Comparison of ENCODE assay signal across 10 cellular contexts in genomic region chr22:29480512-29481264, GRCh38. TPM values are rescaled to one million over a fixed set of nuclear protein-coding genes. Genes with fewer than 3 reads are reported as not detected.
DNase-seq lines count a peak whose midpoint lies in the region; ATAC-seq and TF ChIP-seq lines count a peak whose summit lies in the region.
"Had no signal": no experiment of that assay in that cellular context is flagged by ENCODE, and none has a peak within 500 bp of the region (broad histone marks: within the 10 kb centered on the region; RNA-seq: fewer than 3 reads in every experiment).

No MANE protein-coding gene starts in this region.

- H3K4me1 ChIP-seq in left ventricle myocardium inferior = peaks cover 19% of the 10 kb centered on the region
- H3K4me1 ChIP-seq in gastrocnemius medialis = peaks cover 0 to 7% of the 10 kb centered on the region in 2 donors

- peak overlapping the region; percentile 57 for H3K4me3 Mint-ChIP-seq in activated naive CD4-positive, alpha-beta T cell treated with anti-CD3 and anti-CD28 coated beads, Interleukin-2, amount 50 U/mL, for 24 hours

- no peak for ATAC-seq in gastrocnemius medialis
- ATAC-seq in HG03457 (IDR thresholded peaks at IDR 0.05; ENCODE audit: unreplicated experiment) = no peak

- H3K4me1 Mint-ChIP-seq in activated naive CD4-positive, alpha-beta T cell treated with anti-CD3 and anti-CD28 coated beads, Interleukin-2, amount 50 U/mL, for 24 hours = peaks cover 17% of the 10 kb centered on the region

- TF ChIP-seq POLR2A in gastrocnemius medialis (IDR thresholded peaks at IDR 0.05) = no peak

- H3K4me3 ChIP-seq in left ventricle myocardium inferior = peak overlapping the region; percentile 48
- peak overlapping the region in 3 of 4 donors; percentile 21 to 31 (median 21) for H3K4me3 ChIP-seq in gastrocnemius medialis
- H3K4me3 ChIP-seq: BLaER1 treated with 17β-estradiol and CSF1 and Interleukin-3, amounts not matched to agents 10 nM and 100 nM; SJSA1 had no signal

- DNase-seq in NCI-H82 (lab: John Stamatoyannopoulos, UW) = peak; percentile 88
- no peak for DNase-seq in NCI-H82 treated with DMSO at 0.1 percent for 48 hours (lab: John Stamatoyannopoulos, UW; ENCODE audit: unreplicated experiment)
- DNase-seq in left ventricle myocardium inferior = peak; percentile 16
- no peak for DNase-seq in gastrocnemius medialis
- no peak for DNase-seq in NCI-H510A treated with DMSO at 0.1 percent for 48 hours (lab: John Stamatoyannopoulos, UW)
- DNase-seq in GM10248 (ENCODE audit: extremely low spot score) = no peak

- in situ Hi-C loops in gastrocnemius medialis (cut with MboI; ENCODE audit: low sequenced_read_pairs in 4 of 4) = no loop called here

- H3K36me3 Mint-ChIP-seq in activated naive CD4-positive, alpha-beta T cell treated with anti-CD3 and anti-CD28 coated beads, Interleukin-2, amount 50 U/mL, for 24 hours = peaks cover 5% of the 10 kb centered on the region

- POLR2A ChIA-PET in GM10248 (lab: Yijun Ruan, JAX) = no interaction called here

- TF ChIP-seq CTCF in left ventricle myocardium inferior (IDR thresholded peaks at IDR 0.05; ENCODE audit: borderline replicate concordance) = peak; percentile 17
- TF ChIP-seq CTCF in gastrocnemius medialis (IDR thresholded peaks at IDR 0.05 in 4 of 5, conservative IDR thresholded peaks at IDR 0.05 in 1 of 5) = no peak
- TF ChIP-seq CTCF in GM10248 (IDR thresholded peaks at IDR 0.05; ENCODE audit: control extremely low read depth, extremely low read depth, low read depth, missing control alignments) = no peak

- peaks cover 78% of the 10 kb centered on the region for H3K27me3 ChIP-seq in left ventricle myocardium inferior (ENCODE audit: low read depth)
- H3K27me3 ChIP-seq in gastrocnemius medialis = peaks cover 47 to 56% (median 51%) of the 10 kb centered on the region in 3 donors

- CTCF ChIA-PET in GM10248 (lab: Yijun Ruan, JAX) = no interaction called here

- intact Hi-C loops in left ventricle myocardium inferior (cut with micrococcal nuclease) = no loop called here
- intact Hi-C loops in gastrocnemius medialis (cut with DNase I; ENCODE audit: low total_unique reads) = no loop called here

- H3K36me3 ChIP-seq in left ventricle myocardium inferior = no peaks in the 10 kb centered on the region
- H3K36me3 ChIP-seq in gastrocnemius medialis = no peaks in the 10 kb centered on the region
- H3K36me3 ChIP-seq: BLaER1 treated with 17β-estradiol and CSF1 and Interleukin-3, amounts not matched to agents 10 nM and 100 nM; SJSA1 had no signal

- no peak overlapping the region for H3K27ac ChIP-seq in left ventricle myocardium inferior (replicated peaks)
- H3K27ac ChIP-seq in gastrocnemius medialis = no peak overlapping the region
- H3K27ac ChIP-seq: BLaER1 treated with 17β-estradiol and CSF1 and Interleukin-3, amounts not matched to agents 10 nM and 100 nM; SJSA1 had no signal

- H3K9me3 ChIP-seq in left ventricle myocardium inferior (replicated peaks) (no peaks in the 10 kb centered on the region), gastrocnemius medialis (no peaks in the 10 kb centered on the region)

- no peak overlapping the region for H3K27ac Mint-ChIP-seq in activated naive CD4-positive, alpha-beta T cell treated with anti-CD3 and anti-CD28 coated beads, Interleukin-2, amount 50 U/mL, for 24 hours

- peaks cover 27% of the 10 kb centered on the region for H3K27me3 Mint-ChIP-seq in activated naive CD4-positive, alpha-beta T cell treated with anti-CD3 and anti-CD28 coated beads, Interleukin-2, amount 50 U/mL, for 24 hours

- H3K9me3 Mint-ChIP-seq in activated naive CD4-positive, alpha-beta T cell treated with anti-CD3 and anti-CD28 coated beads, Interleukin-2, amount 50 U/mL, for 24 hours = no peaks in the 10 kb centered on the region

RNA-seq across cellular contexts. Expression of gene NEFH, which starts 0.7 kb away (rescaled TPM):
- total RNA-seq in left ventricle myocardium inferior (0.16 TPM), gastrocnemius medialis (under 1 TPM in 2 of 4 donors, not detected in 2; 0.15 to 0.18 TPM)
- total RNA-seq: SJSA1 had no signal

RNA-seq across cellular contexts. Expression of gene RFPL1, which starts 42.3 kb away (rescaled TPM):
- total RNA-seq in left ventricle myocardium inferior = not detected
- total RNA-seq in gastrocnemius medialis = not detected
- total RNA-seq: SJSA1 had no signal

Comparison
In these comparisons a context has a peak if more than half of its experiments do, and no peak if none do; other contexts are left out.
1. DNase-seq: peak in NCI-H82 (single experiment) and left ventricle myocardium inferior (single experiment); none in NCI-H82 treated with DMSO at 0.1 percent for 48 hours (single experiment), gastrocnemius medialis (0 of 2), NCI-H510A treated with DMSO at 0.1 percent for 48 hours (single experiment) and GM10248 (single experiment).